Comparison of ENCODE assay signal across 8 cellular contexts in genomic region chr6:144284753-144285547, GRCh38. TPM values are rescaled to one million over a fixed set of nuclear protein-coding genes. Genes with fewer than 3 reads are reported as not detected.
DNase-seq lines count a peak whose midpoint lies in the region; ATAC-seq and TF ChIP-seq lines count a peak whose summit lies in the region.

Gene UTRN (plus strand): TSS chr6:144285335. CDS start chr6:144291829, 6,494 bp downstream.

- peak; percentile 43 for ATAC-seq in HG02981 (IDR thresholded peaks at IDR 0.05; ENCODE audit: unreplicated experiment)
- peak; percentile 81 for ATAC-seq in mucosa of descending colon
- ATAC-seq in stimulated activated naive CD8-positive, alpha-beta T cell treated with anti-CD3 and anti-CD28 coated beads, Interleukin-15, Interleukin-2, amounts not matched to agents 100 U/mL and 50 U/mL, for 24 hours = peak; percentile 75

- intact Hi-C loops in mucosa of descending colon (cut with DNase I, micrococcal nuclease) = loop anchor here in 1 of 2 donors (10.0 kb wide), 1 partner anchor 70 kb away; no protein-coding TSS in a partner anchor

- peak; percentile 68 for DNase-seq in NK-92 treated with Interleukin-12 subunit alpha and Interleukin-12 subunit beta, amount 100 ng/mL, for 24 hours (lab: John Stamatoyannopoulos, UW)
- DNase-seq in NK-92 (lab: John Stamatoyannopoulos, UW; ENCODE audit: unreplicated experiment) (no peak), NOMO-1 treated with dmso at 0.1 percent for 144 hours (lab: John Stamatoyannopoulos, UW; ENCODE audit: unreplicated experiment) (peak; percentile 81), activated T-cell treated with anti-CD3 and anti-CD28 coated beads for 4 hours (peak; percentile 14), erythroblast (lab: John Stamatoyannopoulos, UW) (peak; percentile 37 to 46), mucosa of descending colon (peak; percentile 79 to 87 (median 86))
- DNase-seq in stimulated activated naive CD8-positive, alpha-beta T cell treated with anti-CD3 and anti-CD28 coated beads, Interleukin-15, Interleukin-2, amounts not matched to agents 100 U/mL and 50 U/mL, for 24 hours = peak; percentile 65

- peak within 1 kb of the TSS; percentile 35 for H3K4me3 ChIP-seq in mucosa of descending colon

- TF ChIP-seq CTCF in mucosa of descending colon (IDR thresholded peaks at IDR 0.05) = no peak

- no peak for TF ChIP-seq POLR2A in erythroblast (IDR thresholded peaks at IDR 0.05; ENCODE audit: low read length)

- peaks cover 5% of the 10 kb centered on the region for H3K4me1 ChIP-seq in mucosa of descending colon (ENCODE audit: low read depth)

- H3K9me3 ChIP-seq in mucosa of descending colon = no peaks in the 10 kb centered on the region

- no peaks in the 10 kb centered on the region for H3K36me3 ChIP-seq in mucosa of descending colon (ENCODE audit: low read depth)

RNA-seq across cellular contexts. Expression of gene UTRN, which starts in this region (rescaled TPM):
- 100 to 1,000 TPM in 1 of 3 donors, 10 to 100 TPM in 2; 88.9 to 107 (median 94.0) TPM for total RNA-seq in mucosa of descending colon
